In genomic region chr4:109614015-109614414, GRCh38 we compare ENCODE assay signal across 27 cellular contexts.
"Had no signal": no experiment of that assay in that cellular context is flagged by ENCODE, and none has a peak within 500 bp of the region (broad histone marks: within the 10 kb centered on the region; RNA-seq: fewer than 3 reads in every experiment).

No MANE protein-coding gene starts in this region.

- H3K27me3 ChIP-seq: brain microvascular endothelial cell, cardiac muscle cell had no signal

- H3K9me3 Mint-ChIP-seq: activated T-cell treated with anti-CD3 and anti-CD28 coated beads, Interleukin-2, amount 50 U/mL, for 4 hours had no signal

- H3K27me3 Mint-ChIP-seq: activated CD4-positive, alpha-beta memory T cell treated with anti-CD3 and anti-CD28 coated beads for 36 hours; activated CD4-positive, alpha-beta T cell treated with anti-CD3 and anti-CD28 coated beads, Interleukin-2, amount 10 ng/mL, durations not matched to agents 7 days and 5 days; activated naive CD8-positive, alpha-beta T cell treated with anti-CD3 and anti-CD28 coated beads for 36 hours; T-cell had no signal

- H3K36me3 ChIP-seq: brain microvascular endothelial cell, cardiac muscle cell had no signal

- DNase-seq: activated CD4-positive, alpha-beta memory T cell treated with anti-CD3 and anti-CD28 coated beads for 36 hours; activated CD4-positive, alpha-beta T cell treated with anti-CD3 and anti-CD28 coated beads, Interleukin-2, amount 10 ng/mL, durations not matched to agents 7 days and 5 days; activated CD4-positive, CD25-positive, alpha-beta regulatory T cell; activated CD8-positive, alpha-beta memory T cell treated with anti-CD3 and anti-CD28 coated beads for 24 hours; activated effector memory CD4-positive, alpha-beta T cell treated with anti-CD3 and anti-CD28 coated beads, Interleukin-2, amount 50 U/mL, for 16 hours; activated naive CD4-positive, alpha-beta T cell treated with anti-CD3 and anti-CD28 coated beads for 36 hours; activated naive CD8-positive, alpha-beta T cell treated with anti-CD3 and anti-CD28 coated beads for 36 hours; activated T-cell treated with anti-CD3 and anti-CD28 coated beads, Interleukin-2, amount 50 U/mL, for 4 hours; cerebellar nuclear complex; KG1; NCI-H1092; NCI-H1417; NCI-H2029; NCI-H2107; NCI-H2171 treated with DMSO at 0.1 percent for 48 hours; NCI-H345; NCI-H510A; NCI-H526 treated with DMSO at 0.1 percent for 48 hours; NK-92 treated with Interleukin-12 subunit alpha and Interleukin-12 subunit beta, amount 100 ng/mL, for 24 hours; PC-3; SIG-M5; T-cell; T-helper 2 cell; T1000 had no signal

- ATAC-seq: activated T-cell treated with anti-CD3 and anti-CD28 coated beads, Interleukin-2, amount 50 U/mL, for 4 hours; PC-3; T-cell had no signal

- H3K4me3 Mint-ChIP-seq: activated CD4-positive, alpha-beta memory T cell treated with anti-CD3 and anti-CD28 coated beads for 36 hours; activated CD4-positive, alpha-beta T cell treated with anti-CD3 and anti-CD28 coated beads, Interleukin-2, amount 10 ng/mL, durations not matched to agents 7 days and 5 days; activated naive CD4-positive, alpha-beta T cell treated with anti-CD3 and anti-CD28 coated beads for 36 hours; activated naive CD8-positive, alpha-beta T cell treated with anti-CD3 and anti-CD28 coated beads for 36 hours; activated T-cell treated with anti-CD3 and anti-CD28 coated beads, Interleukin-2, amount 50 U/mL, for 4 hours; T-cell had no signal

- H3K4me3 ChIP-seq: cardiac muscle cell had no signal

- H3K27ac Mint-ChIP-seq: activated CD4-positive, alpha-beta memory T cell treated with anti-CD3 and anti-CD28 coated beads for 36 hours; activated CD4-positive, alpha-beta T cell treated with anti-CD3 and anti-CD28 coated beads, Interleukin-2, amount 10 ng/mL, durations not matched to agents 7 days and 5 days; activated naive CD4-positive, alpha-beta T cell treated with anti-CD3 and anti-CD28 coated beads for 36 hours; activated naive CD8-positive, alpha-beta T cell treated with anti-CD3 and anti-CD28 coated beads for 36 hours; T-cell had no signal

- H3K27ac ChIP-seq: brain microvascular endothelial cell, cardiac muscle cell, VCaP had no signal
